Comparison of ENCODE assay signal across 35 cellular contexts in the genomic region with DNA sequence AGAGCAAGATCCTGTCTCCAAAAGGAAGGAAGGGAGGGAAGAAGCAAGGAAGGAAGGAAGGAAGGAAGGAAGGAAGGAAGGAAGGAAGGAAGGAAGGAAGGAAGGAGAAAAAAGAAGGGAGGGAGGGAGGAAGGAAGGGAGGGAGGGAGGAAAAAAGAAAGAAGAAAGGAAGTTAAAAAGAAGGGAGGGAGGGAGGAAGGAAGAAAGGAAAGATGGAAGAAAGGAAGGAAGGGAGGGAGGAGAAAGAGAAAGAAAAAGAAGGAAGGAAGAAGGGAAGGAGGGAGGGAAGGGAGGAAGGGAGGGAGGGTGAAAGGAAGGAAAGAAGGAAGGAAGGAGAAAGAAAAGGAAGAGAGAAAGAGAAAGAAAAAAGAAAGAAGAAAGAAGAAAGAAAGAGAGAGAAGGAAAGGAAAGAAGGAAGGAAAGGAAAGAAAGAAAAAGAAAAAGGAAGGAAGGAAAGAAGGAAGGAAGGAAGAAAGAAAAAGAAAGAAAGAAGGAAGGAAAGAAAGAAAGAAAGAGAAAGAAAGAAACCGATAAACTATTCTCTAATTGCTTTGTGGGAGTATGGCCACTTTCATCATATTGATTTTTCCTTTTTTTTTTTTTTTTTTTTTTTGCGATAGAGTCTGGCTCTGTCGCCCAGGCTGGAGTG. TPM values are rescaled to one million over a fixed set of nuclear protein-coding genes. Genes with fewer than 3 reads are reported as not detected.
"Had no signal": no experiment of that assay in that cellular context is flagged by ENCODE, and none has a peak within 500 bp of the region (broad histone marks: within the 10 kb centered on the region; RNA-seq: fewer than 3 reads in every experiment).

No MANE protein-coding gene starts in this region.

- H3K4me3 Mint-ChIP-seq: activated CD4-positive, alpha-beta memory T cell treated with anti-CD3 and anti-CD28 coated beads, Interleukin-2, amount 10 ng/mL, durations not matched to agents 7 days and 5 days; activated CD4-positive, alpha-beta T cell treated with anti-CD3 and anti-CD28 coated beads, Interleukin-2, amount 10 ng/mL, durations not matched to agents 7 days and 5 days; activated naive CD4-positive, alpha-beta T cell treated with anti-CD3 and anti-CD28 coated beads, Interleukin-2, amount 10 ng/mL, durations not matched to agents 7 days and 5 days; activated naive CD8-positive, alpha-beta T cell treated with anti-CD3 and anti-CD28 coated beads, Interleukin-2, amount 10 ng/mL, durations not matched to agents 7 days and 5 days; activated T-cell treated with anti-CD3 and anti-CD28 coated beads, Interleukin-2, amount 50 U/mL, for 24 hours; activated T-cell treated with anti-CD3 and anti-CD28 coated beads, Interleukin-2, amount 50 U/mL, for 72 hours; brain; effector memory CD8-positive, alpha-beta T cell; T-helper 17 cell; T-helper 2 cell treated with Interferon-gamma antibody and Interleukin-4, amounts not matched to agents 5 μg/mL and 100 μg/mL, for 36 hours had no signal

- H3K36me3 Mint-ChIP-seq: brain had no signal

- H3K4me1 ChIP-seq: ascending aorta, breast epithelium, esophagus muscularis mucosa, foreskin keratinocyte, gastrocnemius medialis, heart left ventricle had no signal

- H3K36me3 ChIP-seq: ascending aorta, breast epithelium, cardiac muscle cell, esophagus muscularis mucosa, gastrocnemius medialis, WERI-Rb-1 had no signal

- DNase-seq: activated CD4-positive, alpha-beta memory T cell treated with anti-CD3 and anti-CD28 coated beads, Interleukin-2, amount 10 ng/mL, durations not matched to agents 7 days and 5 days; activated CD4-positive, alpha-beta T cell treated with anti-CD3 and anti-CD28 coated beads for 1 hour; activated CD4-positive, alpha-beta T cell treated with anti-CD3 and anti-CD28 coated beads for 4 hours; activated CD4-positive, alpha-beta T cell treated with anti-CD3 and anti-CD28 coated beads, Interleukin-2, amount 10 ng/mL, durations not matched to agents 7 days and 5 days; activated CD4-positive, alpha-beta T cell treated with anti-CD3 and anti-CD28 coated beads, Interleukin-2, amount 50 U/mL, for 4 hours; activated CD8-positive, alpha-beta memory T cell treated with anti-CD3 and anti-CD28 coated beads, Interleukin-2, amount 50 U/mL, for 48 hours; activated gamma-delta T cell; activated naive CD4-positive, alpha-beta T cell; activated naive CD4-positive, alpha-beta T cell treated with anti-CD3 and anti-CD28 coated beads, Interleukin-2, amount 10 ng/mL, durations not matched to agents 7 days and 5 days; activated naive CD8-positive, alpha-beta T cell treated with anti-CD3 and anti-CD28 coated beads, Interleukin-2, amount 10 ng/mL, durations not matched to agents 7 days and 5 days; activated T-cell treated with anti-CD3 and anti-CD28 coated beads for 4 hours; activated T-cell treated with anti-CD3 and anti-CD28 coated beads, Interleukin-2, amount 50 U/mL, for 24 hours; activated T-cell treated with anti-CD3 and anti-CD28 coated beads, Interleukin-2, amount 50 U/mL, for 72 hours; central memory CD4-positive, alpha-beta T cell; cerebellar nuclear complex; dermis blood vessel endothelial cell; effector CD4-positive, alpha-beta T cell; effector memory CD8-positive, alpha-beta T cell; erythroblast; foreskin keratinocyte; gastrocnemius medialis; glutamatergic neuron; heart left ventricle; T-helper 1 cell; T-helper 17 cell; T1000; WERI-Rb-1 had no signal

- H3K9me3 Mint-ChIP-seq: effector memory CD8-positive, alpha-beta T cell had no signal

- H3K4me3 ChIP-seq: ascending aorta, breast epithelium, cardiac muscle cell, coronary artery, esophagus muscularis mucosa, gastrocnemius medialis, heart left ventricle had no signal

- H3K27ac ChIP-seq: ascending aorta, breast epithelium, cardiac muscle cell, coronary artery, esophagus muscularis mucosa, foreskin keratinocyte, gastrocnemius medialis, heart left ventricle, WERI-Rb-1 had no signal

- H3K4me1 Mint-ChIP-seq: activated CD4-positive, alpha-beta memory T cell treated with anti-CD3 and anti-CD28 coated beads, Interleukin-2, amount 10 ng/mL, durations not matched to agents 7 days and 5 days; activated CD4-positive, alpha-beta T cell treated with anti-CD3 and anti-CD28 coated beads, Interleukin-2, amount 10 ng/mL, durations not matched to agents 7 days and 5 days; activated naive CD4-positive, alpha-beta T cell treated with anti-CD3 and anti-CD28 coated beads, Interleukin-2, amount 10 ng/mL, durations not matched to agents 7 days and 5 days; activated naive CD8-positive, alpha-beta T cell treated with anti-CD3 and anti-CD28 coated beads, Interleukin-2, amount 10 ng/mL, durations not matched to agents 7 days and 5 days; brain had no signal

- H3K9me3 ChIP-seq: ascending aorta, breast epithelium, esophagus muscularis mucosa, gastrocnemius medialis, heart left ventricle had no signal

- H3K27ac Mint-ChIP-seq: activated CD4-positive, alpha-beta memory T cell treated with anti-CD3 and anti-CD28 coated beads, Interleukin-2, amount 10 ng/mL, durations not matched to agents 7 days and 5 days; activated CD4-positive, alpha-beta T cell treated with anti-CD3 and anti-CD28 coated beads, Interleukin-2, amount 10 ng/mL, durations not matched to agents 7 days and 5 days; activated naive CD4-positive, alpha-beta T cell treated with anti-CD3 and anti-CD28 coated beads, Interleukin-2, amount 10 ng/mL, durations not matched to agents 7 days and 5 days; activated naive CD4-positive, alpha-beta T cell treated with anti-CD3 and anti-CD28 coated beads, Interleukin-2, amount 50 U/mL, for 72 hours; activated naive CD8-positive, alpha-beta T cell treated with anti-CD3 and anti-CD28 coated beads, Interleukin-2, amount 10 ng/mL, durations not matched to agents 7 days and 5 days; activated T-cell treated with anti-CD3 and anti-CD28 coated beads, Interleukin-2, amount 50 U/mL, for 24 hours; activated T-cell treated with anti-CD3 and anti-CD28 coated beads, Interleukin-2, amount 50 U/mL, for 72 hours; brain; effector memory CD8-positive, alpha-beta T cell; T-helper 17 cell; T-helper 2 cell treated with Interferon-gamma antibody and Interleukin-4, amounts not matched to agents 5 μg/mL and 100 μg/mL, for 36 hours had no signal

- ATAC-seq: activated naive CD4-positive, alpha-beta T cell treated with anti-CD3 and anti-CD28 coated beads, Interleukin-2, amount 50 U/mL, for 72 hours; activated T-cell treated with anti-CD3 and anti-CD28 coated beads, Interleukin-2, amount 50 U/mL, for 72 hours; effector memory CD8-positive, alpha-beta T cell; foreskin keratinocyte; gastrocnemius medialis; heart left ventricle; T-helper 17 cell had no signal

- H3K27me3 ChIP-seq: ascending aorta, breast epithelium, cardiac muscle cell, gastrocnemius medialis had no signal

RNA-seq across cellular contexts. Expression of gene HLA-DRA, which starts 9.5 kb away (rescaled TPM):
- total RNA-seq: cardiac muscle cell, dermis blood vessel endothelial cell, foreskin keratinocyte had no signal
- polyA plus RNA-seq: cardiac muscle cell, foreskin keratinocyte had no signal

RNA-seq across cellular contexts. Expression of gene BTNL2, which starts 42.2 kb away (rescaled TPM):
- total RNA-seq: activated CD4-positive, alpha-beta memory T cell treated with anti-CD3 and anti-CD28 coated beads, Interleukin-2, amount 10 ng/mL, durations not matched to agents 7 days and 5 days; activated CD4-positive, alpha-beta T cell treated with anti-CD3 and anti-CD28 coated beads, Interleukin-2, amount 10 ng/mL, durations not matched to agents 7 days and 5 days; activated naive CD4-positive, alpha-beta T cell treated with anti-CD3 and anti-CD28 coated beads, Interleukin-2, amount 50 U/mL, for 72 hours; activated naive CD8-positive, alpha-beta T cell treated with anti-CD3 and anti-CD28 coated beads, Interleukin-2, amount 10 ng/mL, durations not matched to agents 7 days and 5 days; activated T-cell treated with anti-CD3 and anti-CD28 coated beads, Interleukin-2, amount 50 U/mL, for 72 hours; ascending aorta; breast epithelium; cardiac muscle cell; dermis blood vessel endothelial cell; esophagus muscularis mucosa; foreskin keratinocyte; gastrocnemius medialis; heart left ventricle; T-helper 17 cell had no signal
- polyA plus RNA-seq: cardiac muscle cell, foreskin keratinocyte, heart left ventricle had no signal
